In genomic region chr3:53688989-53689388, GRCh38 we compare ENCODE assay signal across 12 cellular contexts.
"Had no signal": no experiment of that assay in that cellular context is flagged by ENCODE, and none has a peak within 500 bp of the region (broad histone marks: within the 10 kb centered on the region; RNA-seq: fewer than 3 reads in every experiment).

No MANE protein-coding gene starts in this region.

- H3K27me3 ChIP-seq: stomach, testis had no signal

- H3K9me3 ChIP-seq: lower lobe of right lung, psoas muscle, stomach, testis had no signal

- H3K27ac ChIP-seq: coronary artery, lower lobe of right lung, psoas muscle, stomach, testis had no signal

- ATAC-seq: activated CD8-positive, alpha-beta memory T cell treated with anti-CD3 and anti-CD28 coated beads, Interleukin-2, amount 10 ng/mL, durations not matched to agents 7 days and 5 days; lower lobe of right lung; psoas muscle had no signal

- H3K4me3 ChIP-seq: coronary artery, lower lobe of right lung, psoas muscle, stomach, testis had no signal

- H3K4me1 ChIP-seq: lower lobe of right lung, psoas muscle, stomach, testis had no signal

- DNase-seq: activated CD4-positive, alpha-beta T cell treated with anti-CD3 and anti-CD28 coated beads for 1 hour; activated CD4-positive, alpha-beta T cell treated with anti-CD3 and anti-CD28 coated beads, Interleukin-2, amount 50 U/mL, for 48 hours; activated CD8-positive, alpha-beta memory T cell treated with anti-CD3 and anti-CD28 coated beads, Interleukin-2, amount 10 ng/mL, durations not matched to agents 7 days and 5 days; activated naive CD4-positive, alpha-beta T cell treated with anti-CD3 and anti-CD28 coated beads, Interleukin-2, amount 50 U/mL, for 16 hours; activated T-cell treated with anti-CD3 and anti-CD28 coated beads, Interleukin-2, amount 50 U/mL, for 1 hour; lower lobe of right lung; psoas muscle; stomach; T-helper 1 cell; T1000; testis had no signal

- H3K36me3 ChIP-seq: lower lobe of right lung, stomach had no signal
